ENCODE assay signal across 8 cellular contexts in the genomic region with DNA sequence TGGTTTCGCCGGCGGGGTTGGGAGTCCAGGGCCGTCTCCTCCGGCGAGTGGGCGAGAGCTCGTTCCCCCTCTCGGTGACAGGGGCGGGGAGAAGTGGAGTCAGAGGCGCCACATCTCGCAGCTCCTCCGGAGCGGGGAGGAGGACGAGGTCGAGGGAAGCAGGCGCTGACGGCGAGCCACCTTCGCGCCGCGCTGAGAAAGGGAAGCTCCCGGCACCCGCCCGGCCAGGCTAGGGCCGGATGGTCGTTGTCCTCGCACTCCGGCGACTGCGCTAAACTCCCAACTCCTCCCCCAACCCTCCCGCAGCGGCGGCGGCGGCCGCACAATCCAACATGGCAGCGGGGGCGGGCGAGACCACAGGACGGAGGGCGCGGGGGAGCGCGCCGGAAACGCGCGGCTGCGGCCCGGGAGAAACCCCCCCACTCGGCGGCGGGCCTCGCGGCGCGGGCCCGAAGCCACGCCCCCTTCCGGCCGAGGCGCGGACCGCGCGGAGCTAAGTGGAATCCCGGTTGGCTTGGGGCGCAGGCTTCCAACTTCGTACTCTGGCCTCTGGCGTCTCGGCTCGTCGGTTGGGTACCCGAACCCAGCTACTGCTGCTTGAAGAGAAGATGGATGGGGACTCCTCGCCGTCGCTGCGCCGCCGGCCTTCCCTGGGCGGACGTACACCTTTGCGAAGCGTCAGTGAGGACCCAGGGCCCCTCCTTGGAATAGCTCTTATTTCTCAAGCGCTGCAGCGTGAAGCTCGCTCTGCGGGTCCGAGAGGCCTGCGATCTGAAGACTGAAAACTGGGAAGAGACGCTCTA. TPM values are rescaled to one million over a fixed set of nuclear protein-coding genes. Genes with fewer than 3 reads are reported as not detected.
DNase-seq lines count a peak whose midpoint lies in the region; ATAC-seq and TF ChIP-seq lines count a peak whose summit lies in the region.

A gene (minus strand): TSS at position 270 of the 803 bp plus-strand sequence. CDS start 269 bp downstream, at position 1.

- DNase-seq in GM13976 (ENCODE audit: low spot score) (peak; percentile 91), NCI-H1417 treated with DMSO at 0.1 percent for 48 hours (lab: John Stamatoyannopoulos, UW) (peak; percentile 82), T-helper 1 cell (peak; percentile 76 to 92 (median 82)), amygdala (lab: John Stamatoyannopoulos, UW) (peak; percentile 30 to 95 (median 82)), left ventricle myocardium inferior (peak; percentile 94), progenitor cell of endocrine pancreas (ENCODE audit: low spot score, unreplicated experiment) (peak; percentile 92), upper lobe of right lung (peak; percentile 97)

- in situ Hi-C loops in GM13976 (cut with MboI; ENCODE audit: low sequenced_read_pairs, unreplicated experiment): no loop called here

- H3K9me3 Mint-ChIP-seq in progenitor cell of endocrine pancreas (ENCODE audit: low read depth): no peaks in the 10 kb centered on the region

- H3K4me3 Mint-ChIP-seq in progenitor cell of endocrine pancreas (ENCODE audit: low read depth): peak within 1 kb of the TSS; percentile 99

- H3K27me3 ChIP-seq in left ventricle myocardium inferior (ENCODE audit: low read depth) (no peaks in the 10 kb centered on the region), upper lobe of right lung (no peaks in the 10 kb centered on the region)

- ATAC-seq in HG02798 (IDR thresholded peaks at IDR 0.05; ENCODE audit: poor library complexity, unreplicated experiment) (peak; percentile 82), upper lobe of right lung (peak; percentile 96)

- H3K9me3 ChIP-seq in left ventricle myocardium inferior (replicated peaks) (no peaks in the 10 kb centered on the region), upper lobe of right lung (no peaks in the 10 kb centered on the region)

- peaks cover 47% of the 10 kb centered on the region for H3K4me1 Mint-ChIP-seq in progenitor cell of endocrine pancreas (ENCODE audit: low read depth)

- TF ChIP-seq CTCF in GM13976 (IDR thresholded peaks at IDR 0.05; ENCODE audit: borderline replicate concordance, control extremely low read depth, extremely low read depth, insufficient read depth, missing control alignments): no peak
- no peak for TF ChIP-seq CTCF in left ventricle myocardium inferior (IDR thresholded peaks at IDR 0.05; ENCODE audit: borderline replicate concordance)
- TF ChIP-seq CTCF in progenitor cell of endocrine pancreas (IDR thresholded peaks at IDR 0.05; ENCODE audit: unreplicated experiment): no peak
- TF ChIP-seq CTCF in upper lobe of right lung (IDR thresholded peaks at IDR 0.05): peak; percentile 3

- intact Hi-C loops in left ventricle myocardium inferior (cut with micrococcal nuclease) (no loop called here), upper lobe of right lung (cut with DNase I) (no loop called here)

- H3K27ac Mint-ChIP-seq in progenitor cell of endocrine pancreas: peak within 1 kb of the TSS; percentile 100

- H3K4me1 ChIP-seq in left ventricle myocardium inferior (peaks cover 83% of the 10 kb centered on the region), upper lobe of right lung (peaks cover 44% of the 10 kb centered on the region)

- H3K36me3 Mint-ChIP-seq in progenitor cell of endocrine pancreas (ENCODE audit: insufficient read depth): no peaks in the 10 kb centered on the region

- H3K27ac ChIP-seq in left ventricle myocardium inferior (replicated peaks) (peak within 1 kb of the TSS; percentile 98), upper lobe of right lung (peak within 1 kb of the TSS; percentile 97)

- H3K27me3 Mint-ChIP-seq in progenitor cell of endocrine pancreas: no peaks in the 10 kb centered on the region

- no peaks in the 10 kb centered on the region for H3K36me3 ChIP-seq in left ventricle myocardium inferior
- H3K36me3 ChIP-seq in upper lobe of right lung: no peaks in the 10 kb centered on the region

- H3K4me3 ChIP-seq in left ventricle myocardium inferior: peak within 1 kb of the TSS; percentile 89
- peak within 1 kb of the TSS; percentile 76 for H3K4me3 ChIP-seq in upper lobe of right lung

RNA-seq across cellular contexts. Expression of the gene that starts here (rescaled TPM):
- total RNA-seq in left ventricle myocardium inferior (27.5 TPM), progenitor cell of endocrine pancreas (38.0 and 38.2 TPM in 2 replicates), upper lobe of right lung (40.0 TPM)

Comparison
In these comparisons a context has a peak if more than half of its experiments do, and no peak if none do; other contexts are left out.
1. Peak in every context shown above with its lines: DNase-seq, ATAC-seq, H3K4me3 ChIP-seq and H3K27ac ChIP-seq.